In genomic region chr12:27710592-27711311, GRCh38 we compare ENCODE assay signal across 1 cellular context.
TF ChIP-seq lines count a peak whose summit lies in the region.

MRPS35 (plus strand) TSS chr12:27710832; CDS start chr12:27710844, 12 bp downstream.

TF ChIP-seq in HepG2, 621 proteins besides CTCF, POLR2A, EP300 and RAD21 (continued from another document and continues in another):
- peak; percentile 67 for TF ChIP-seq RERE (CRISPR knock-in tag; IDR thresholded peaks at IDR 0.05; ENCODE audit: low read depth)
- TF ChIP-seq ZNF570 (CRISPR knock-in tag; IDR thresholded peaks at IDR 0.05; ENCODE audit: borderline replicate concordance), result no peak
- peak; percentile 97 for TF ChIP-seq HMGXB4 (CRISPR knock-in tag; IDR thresholded peaks at IDR 0.05; ENCODE audit: borderline replicate concordance in 1 of 2, low read depth in 1 of 2)
- peak; percentile 84 for TF ChIP-seq ATF7-NPFF (CRISPR knock-in tag; IDR thresholded peaks at IDR 0.05; ENCODE audit: low read depth)
- TF ChIP-seq ZNF83 (CRISPR knock-in tag; IDR thresholded peaks at IDR 0.05; ENCODE audit: borderline replicate concordance), result peak; percentile 50; the same call in 1 of the 2 replicates
- no peak for TF ChIP-seq ZNF644 (CRISPR knock-in tag; IDR thresholded peaks at IDR 0.05; ENCODE audit: low read depth)
- TF ChIP-seq ELF1 (CRISPR knock-in tag; IDR thresholded peaks at IDR 0.05), result peak; percentile 65
- no peak for TF ChIP-seq ZFP36 (IDR thresholded peaks at IDR 0.05; ENCODE audit: borderline replicate concordance, low read depth, low read length, partially characterized antibody)
- TF ChIP-seq ZNF816 (CRISPR knock-in tag; IDR thresholded peaks at IDR 0.05; ENCODE audit: borderline replicate concordance), result peak; percentile 91; the same call in 1 of the 2 replicates
- no peak; the same call in 1 of the 2 replicates for TF ChIP-seq SETDB1 (CRISPR knock-in tag; IDR thresholded peaks at IDR 0.05; ENCODE audit: borderline replicate concordance)
- TF ChIP-seq PHF21A (CRISPR knock-in tag; IDR thresholded peaks at IDR 0.05), result no peak
- TF ChIP-seq ZNF747 (CRISPR knock-in tag; IDR thresholded peaks at IDR 0.05; ENCODE audit: borderline replicate concordance), result no peak; the same call in 1 of the 2 replicates
- no peak for TF ChIP-seq ZSCAN30 (CRISPR knock-in tag; IDR thresholded peaks at IDR 0.05)
- no peak for TF ChIP-seq PREB (CRISPR knock-in tag; IDR thresholded peaks at IDR 0.05)
- TF ChIP-seq ZFP41 (CRISPR knock-in tag; IDR thresholded peaks at IDR 0.05; ENCODE audit: borderline replicate concordance), result 0 out of 2 replicates have a peak, but pooled peaks have one; percentile 68
- TF ChIP-seq ZBTB26 (CRISPR knock-in tag; IDR thresholded peaks at IDR 0.05; ENCODE audit: borderline replicate concordance), result peak; percentile 80
- TF ChIP-seq GTF2F1 (IDR thresholded peaks at IDR 0.05; ENCODE audit: low read length), result no peak
- 0 out of 2 replicates have a peak, but pooled peaks have one; percentile 8 for TF ChIP-seq MAZ (IDR thresholded peaks at IDR 0.05; ENCODE audit: borderline replicate concordance, low read depth, low read length)
- TF ChIP-seq MAZ (CRISPR knock-in tag; IDR thresholded peaks at IDR 0.05; ENCODE audit: low read depth), result peak; percentile 89
- peak; percentile 93 for TF ChIP-seq ZNF451 (CRISPR knock-in tag; IDR thresholded peaks at IDR 0.05)
- peak; percentile 79; the same call in 1 of the 2 replicates for TF ChIP-seq ZBTB44 (CRISPR knock-in tag; IDR thresholded peaks at IDR 0.05)
- TF ChIP-seq SRSF9 (IDR thresholded peaks at IDR 0.05; ENCODE audit: borderline replicate concordance, insufficient read depth, low read depth, low read length, poor library complexity, severe bottlenecking), result no peak
- TF ChIP-seq, protein P1, sequence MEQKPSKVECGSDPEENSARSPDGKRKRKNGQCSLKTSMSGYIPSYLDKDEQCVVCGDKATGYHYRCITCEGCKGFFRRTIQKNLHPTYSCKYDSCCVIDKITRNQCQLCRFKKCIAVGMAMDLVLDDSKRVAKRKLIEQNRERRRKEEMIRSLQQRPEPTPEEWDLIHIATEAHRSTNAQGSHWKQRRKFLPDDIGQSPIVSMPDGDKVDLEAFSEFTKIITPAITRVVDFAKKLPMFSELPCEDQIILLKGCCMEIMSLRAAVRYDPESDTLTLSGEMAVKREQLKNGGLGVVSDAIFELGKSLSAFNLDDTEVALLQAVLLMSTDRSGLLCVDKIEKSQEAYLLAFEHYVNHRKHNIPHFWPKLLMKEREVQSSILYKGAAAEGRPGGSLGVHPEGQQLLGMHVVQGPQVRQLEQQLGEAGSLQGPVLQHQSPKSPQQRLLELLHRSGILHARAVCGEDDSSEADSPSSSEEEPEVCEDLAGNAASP (CRISPR knock-in tag; IDR thresholded peaks at IDR 0.05; ENCODE audit: borderline replicate concordance), result peak; percentile 80
- peak; percentile 57 for TF ChIP-seq ZNF609 (CRISPR knock-in tag; IDR thresholded peaks at IDR 0.05; ENCODE audit: borderline replicate concordance)
- TF ChIP-seq IRF9 (CRISPR knock-in tag; IDR thresholded peaks at IDR 0.05; ENCODE audit: borderline replicate concordance), result peak; percentile 96
- TF ChIP-seq ZEB1 (IDR thresholded peaks at IDR 0.05; ENCODE audit: insufficient replicate concordance, low read depth), result peak; percentile 29
- TF ChIP-seq, protein P2, sequence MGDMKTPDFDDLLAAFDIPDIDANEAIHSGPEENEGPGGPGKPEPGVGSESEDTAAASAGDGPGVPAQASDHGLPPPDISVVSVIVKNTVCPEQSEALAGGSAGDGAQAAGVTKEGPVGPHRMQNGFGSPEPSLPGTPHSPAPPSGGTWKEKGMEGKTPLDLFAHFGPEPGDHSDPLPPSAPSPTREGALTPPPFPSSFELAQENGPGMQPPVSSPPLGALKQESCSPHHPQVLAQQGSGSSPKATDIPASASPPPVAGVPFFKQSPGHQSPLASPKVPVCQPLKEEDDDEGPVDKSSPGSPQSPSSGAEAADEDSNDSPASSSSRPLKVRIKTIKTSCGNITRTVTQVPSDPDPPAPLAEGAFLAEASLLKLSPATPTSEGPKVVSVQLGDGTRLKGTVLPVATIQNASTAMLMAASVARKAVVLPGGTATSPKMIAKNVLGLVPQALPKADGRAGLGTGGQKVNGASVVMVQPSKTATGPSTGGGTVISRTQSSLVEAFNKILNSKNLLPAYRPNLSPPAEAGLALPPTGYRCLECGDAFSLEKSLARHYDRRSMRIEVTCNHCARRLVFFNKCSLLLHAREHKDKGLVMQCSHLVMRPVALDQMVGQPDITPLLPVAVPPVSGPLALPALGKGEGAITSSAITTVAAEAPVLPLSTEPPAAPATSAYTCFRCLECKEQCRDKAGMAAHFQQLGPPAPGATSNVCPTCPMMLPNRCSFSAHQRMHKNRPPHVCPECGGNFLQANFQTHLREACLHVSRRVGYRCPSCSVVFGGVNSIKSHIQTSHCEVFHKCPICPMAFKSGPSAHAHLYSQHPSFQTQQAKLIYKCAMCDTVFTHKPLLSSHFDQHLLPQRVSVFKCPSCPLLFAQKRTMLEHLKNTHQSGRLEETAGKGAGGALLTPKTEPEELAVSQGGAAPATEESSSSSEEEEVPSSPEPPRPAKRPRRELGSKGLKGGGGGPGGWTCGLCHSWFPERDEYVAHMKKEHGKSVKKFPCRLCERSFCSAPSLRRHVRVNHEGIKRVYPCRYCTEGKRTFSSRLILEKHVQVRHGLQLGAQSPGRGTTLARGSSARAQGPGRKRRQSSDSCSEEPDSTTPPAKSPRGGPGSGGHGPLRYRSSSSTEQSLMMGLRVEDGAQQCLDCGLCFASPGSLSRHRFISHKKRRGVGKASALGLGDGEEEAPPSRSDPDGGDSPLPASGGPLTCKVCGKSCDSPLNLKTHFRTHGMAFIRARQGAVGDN (CRISPR knock-in tag; IDR thresholded peaks at IDR 0.05), result peak; percentile 98
- TF ChIP-seq KMT2A (CRISPR knock-in tag; IDR thresholded peaks at IDR 0.05), result peak; percentile 94
- TF ChIP-seq KLF12 (CRISPR knock-in tag; IDR thresholded peaks at IDR 0.05; ENCODE audit: borderline replicate concordance), result peak; percentile 98
- TF ChIP-seq ZNF232 (CRISPR knock-in tag; IDR thresholded peaks at IDR 0.05; ENCODE audit: borderline replicate concordance), result peak; percentile 63; the same call in 1 of the 2 replicates
